1 cellular context compared by ENCODE assay signal in genomic region chr3:56769125-56769709, GRCh38.
TF ChIP-seq lines count a peak whose summit lies in the region.

No MANE protein-coding gene starts in this region.

TF ChIP-seq in GM23338, 12 proteins besides CTCF, POLR2A, EP300 and RAD21 (continued from another document):
- TF ChIP-seq ETS1 (IDR thresholded peaks at IDR 0.05) (no peak), EZH2 (IDR thresholded peaks at IDR 0.05; ENCODE audit: low read depth, unreplicated experiment) (no peak), ZNF114 (CRISPR knock-in tag; IDR thresholded peaks at IDR 0.05) (no peak), JUNB (IDR thresholded peaks at IDR 0.05; ENCODE audit: unreplicated experiment) (no peak), NANOG (IDR thresholded peaks at IDR 0.05; ENCODE audit: borderline replicate concordance) (no peak), ZNF331 (CRISPR knock-in tag; IDR thresholded peaks at IDR 0.05; ENCODE audit: low read depth) (no peak)
TF ChIP-seq in GM23338: peak in this region for 0.
